Comparison of ENCODE assay signal across 19 cellular contexts in the genomic region with DNA sequence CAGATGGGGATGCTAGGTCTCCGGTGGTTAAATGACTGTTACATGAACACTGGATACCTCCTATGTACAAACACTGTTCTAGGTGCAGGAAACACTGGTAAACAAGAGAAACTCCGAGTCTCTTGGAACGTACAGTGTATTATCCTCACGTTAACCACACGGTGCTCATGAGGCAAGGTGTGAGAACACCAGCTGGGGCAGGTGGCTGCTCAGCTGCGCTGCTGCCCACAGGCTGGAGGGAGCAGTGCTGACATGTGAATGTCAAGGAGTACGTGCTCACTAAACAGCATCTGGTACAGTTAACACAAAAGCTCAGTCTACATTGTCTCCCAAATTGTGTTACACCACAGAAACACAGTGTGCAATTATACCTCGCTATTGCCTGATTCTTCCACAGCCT.
A peak's percentile ranks its signal among the peaks of the same experiment; 100 is the strongest.
DNase-seq lines count a peak whose midpoint lies in the region; ATAC-seq and TF ChIP-seq lines count a peak whose summit lies in the region.
"Had no signal": no experiment of that assay in that cellular context is flagged by ENCODE, and none has a peak within 500 bp of the region (broad histone marks: within the 10 kb centered on the region; RNA-seq: fewer than 3 reads in every experiment).

No MANE protein-coding gene starts in this region.

- H3K4me3 ChIP-seq in CD8-positive, alpha-beta memory T cell (ENCODE audit: low read length) = no peak overlapping the region
- H3K4me3 ChIP-seq in OCI-LY7 (ENCODE audit: low read depth, low read length, poor library complexity, severe bottlenecking) = no peak overlapping the region
- H3K4me3 ChIP-seq: coronary artery, SK-N-MC, vagina had no signal

- no peak overlapping the region for H3K27ac ChIP-seq in CD8-positive, alpha-beta memory T cell (ENCODE audit: low read depth, low read length)
- H3K27ac ChIP-seq in OCI-LY7 (ENCODE audit: low read depth, low read length, poor library complexity, severe bottlenecking) = no peak overlapping the region
- H3K27ac ChIP-seq: C4-2B, coronary artery, SK-N-MC, vagina had no signal

- no TSS peak for BruUV-seq in OCI-LY7 (replicated peaks; lab: Mats Ljungman, UMichigan)

- H3K27ac Mint-ChIP-seq in CD8-positive, alpha-beta memory T cell = peak overlapping the region in 6 of 8 donors; percentile 1 to 81 (median 74)
- H3K27ac Mint-ChIP-seq in immature natural killer cell = peak overlapping the region in 2 of 6 donors; percentile 12 to 78
- H3K27ac Mint-ChIP-seq: progenitor cell of endocrine pancreas had no signal

- peaks cover 20 to 39% (median 21%) of the 10 kb centered on the region in 3 donors for H3K4me1 Mint-ChIP-seq in CD8-positive, alpha-beta memory T cell
- H3K4me1 Mint-ChIP-seq in immature natural killer cell = peaks cover 27 to 35% of the 10 kb centered on the region in 2 donors
- H3K4me1 Mint-ChIP-seq: IgD-negative memory B cell had no signal

- no peak overlapping the region for H3K4me2 ChIP-seq in OCI-LY7 (ENCODE audit: low read length)

- POLR2A ChIA-PET in CD8-positive, alpha-beta memory T cell (lab: Charles Lee) = interaction anchor here (1.5 kb wide), 1 partner anchor 19 kb away, joined by 4 read pairs; no protein-coding TSS in a partner anchor
- POLR2A ChIA-PET in OCI-LY7 (lab: Charles Lee) = interaction anchor here (0.6 kb wide), 1 partner anchor 178 kb away, joined by 3 read pairs; no protein-coding TSS in a partner anchor

- no peaks in the 10 kb centered on the region for H3K79me2 ChIP-seq in OCI-LY7 (ENCODE audit: insufficient read depth, low read depth, low read length)

- no peak for TF ChIP-seq CTCF in OCI-LY7 (conservative IDR thresholded peaks at IDR 0.05; ENCODE audit: low read length)

- H3K27me3 Mint-ChIP-seq in CD8-positive, alpha-beta memory T cell = no peaks in the 10 kb centered on the region
- H3K27me3 Mint-ChIP-seq in immature natural killer cell (ENCODE audit: low read depth in 3 of 3) = peaks cover 0 to 11% (median 3%) of the 10 kb centered on the region in 3 donors
- H3K27me3 Mint-ChIP-seq: IgD-negative memory B cell had no signal

- no peak for ATAC-seq in HG02840 (IDR thresholded peaks at IDR 0.05; ENCODE audit: low FRiP score, unreplicated experiment)
- no peak for ATAC-seq in HG03457 (IDR thresholded peaks at IDR 0.05; ENCODE audit: unreplicated experiment)
- no peak for ATAC-seq in HG02623 (IDR thresholded peaks at IDR 0.05; ENCODE audit: unreplicated experiment)

- H3K9me3 ChIP-seq in CD8-positive, alpha-beta memory T cell (ENCODE audit: low read length) = no peaks in the 10 kb centered on the region
- H3K9me3 ChIP-seq in OCI-LY7 (ENCODE audit: low read length) = no peaks in the 10 kb centered on the region
- H3K9me3 ChIP-seq: vagina had no signal

- H3K4me1 ChIP-seq in CD8-positive, alpha-beta memory T cell (ENCODE audit: insufficient read depth, low read length) = peaks cover 33% of the 10 kb centered on the region
- no peaks in the 10 kb centered on the region for H3K4me1 ChIP-seq in OCI-LY7 (ENCODE audit: insufficient read depth, low read length, poor library complexity, severe bottlenecking)
- H3K4me1 ChIP-seq: vagina had no signal

- CTCF ChIA-PET in CD8-positive, alpha-beta memory T cell (lab: Charles Lee) = interaction anchor here (1.3 kb wide), 2 partner anchors 15 to 27 kb away, joined by 3 to 4 read pairs; no protein-coding TSS in a partner anchor
- CTCF ChIA-PET in OCI-LY7 (lab: Charles Lee; ENCODE audit: unreplicated experiment) = interaction anchor here (0.6 kb wide), 2 partner anchors 76 to 289 kb away, joined by 3 read pairs; no protein-coding TSS in a partner anchor

- H3K36me3 Mint-ChIP-seq in CD8-positive, alpha-beta memory T cell = no peaks in the 10 kb centered on the region
- H3K36me3 Mint-ChIP-seq in immature natural killer cell = no peaks in the 10 kb centered on the region
- H3K36me3 Mint-ChIP-seq: IgD-negative memory B cell had no signal

- H2AFZ ChIP-seq in OCI-LY7 (ENCODE audit: low read length) = no peak overlapping the region

- H3K4me3 Mint-ChIP-seq in CD8-positive, alpha-beta memory T cell = peak overlapping the region in 5 of 7 donors; percentile 0 to 77 (median 49)
- peak overlapping the region in 2 of 5 donors; percentile 35 to 56 for H3K4me3 Mint-ChIP-seq in immature natural killer cell
- H3K4me3 Mint-ChIP-seq: IgD-negative memory B cell had no signal

- DNase-seq in NCI-H748 (lab: John Stamatoyannopoulos, UW; ENCODE audit: unreplicated experiment) (peak; percentile 20), NCI-H748 treated with DMSO at 0.1 percent for 48 hours (lab: John Stamatoyannopoulos, UW) (no peak), OCI-LY7 (ENCODE audit: low spot score) (peak; percentile 6), immature natural killer cell (peak; percentile 62 to 76 (median 75))
- peak in 4 of 5 donors; percentile 31 to 75 (median 54) for DNase-seq in CD8-positive, alpha-beta memory T cell
- DNase-seq: activated CD4-positive, alpha-beta T cell treated with anti-CD3 and anti-CD28 coated beads for 4 hours; erythroblast; NCI-H1092; NCI-H345; stimulated activated naive CD4-positive, alpha-beta T cell treated with Interleukin-2 at 50 U/mL for 16 hours had no signal

- no peaks in the 10 kb centered on the region for H3K9me2 ChIP-seq in OCI-LY7 (ENCODE audit: insufficient read depth, low read length)

- H3K36me3 ChIP-seq in CD8-positive, alpha-beta memory T cell (ENCODE audit: insufficient read depth, low read length) = no peaks in the 10 kb centered on the region
- H3K36me3 ChIP-seq in OCI-LY7 (ENCODE audit: insufficient read depth, low read length) = no peaks in the 10 kb centered on the region
- H3K36me3 ChIP-seq: vagina had no signal

- no peaks in the 10 kb centered on the region for H3K9me3 Mint-ChIP-seq in CD8-positive, alpha-beta memory T cell
- no peaks in the 10 kb centered on the region for H3K9me3 Mint-ChIP-seq in immature natural killer cell
- H3K9me3 Mint-ChIP-seq: IgD-negative memory B cell had no signal

- H3K27me3 ChIP-seq in CD8-positive, alpha-beta memory T cell (ENCODE audit: insufficient read depth, low read length, poor library complexity, severe bottlenecking) = no peaks in the 10 kb centered on the region
- H3K27me3 ChIP-seq: vagina had no signal

- no peaks in the 10 kb centered on the region for H4K20me1 ChIP-seq in OCI-LY7 (ENCODE audit: insufficient read depth, low read length)

- intact Hi-C loops in OCI-LY7 (cut with micrococcal nuclease; ENCODE audit: unreplicated experiment) = no loop called here
